Comparison of ENCODE assay signal across 26 cellular contexts in the genomic region with DNA sequence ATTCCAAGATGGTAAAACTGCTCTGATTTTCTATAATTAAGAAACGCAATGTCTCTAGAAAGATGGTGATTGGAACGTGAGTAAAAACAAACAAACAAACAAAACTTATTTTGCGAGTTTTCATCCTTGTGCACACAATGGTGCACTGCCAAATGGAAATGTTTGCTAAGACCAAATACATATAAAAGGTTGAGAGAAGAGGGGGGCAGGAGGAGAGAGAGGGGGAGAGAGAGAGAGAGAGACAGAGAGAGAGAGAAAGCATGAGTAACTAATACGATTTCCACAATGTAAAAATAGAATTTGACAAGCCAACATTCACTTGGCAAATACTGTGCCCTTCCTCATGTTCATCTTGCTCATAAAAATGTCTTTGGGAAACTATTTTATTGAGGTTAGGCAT.
"Had no signal": no experiment of that assay in that cellular context is flagged by ENCODE, and none has a peak within 500 bp of the region (broad histone marks: within the 10 kb centered on the region; RNA-seq: fewer than 3 reads in every experiment).

No MANE protein-coding gene starts in this region.

- H3K27ac Mint-ChIP-seq: natural killer cell treated with Interleukin-12 subunit alpha and Interleukin-12 subunit beta and Interleukin-15 and Interleukin-18, amount 100 ng/mL, for 72 hours; nephron progenitor cell; stimulated activated effector memory CD8-positive, alpha-beta T cell treated with anti-CD3 and anti-CD28 coated beads, Interleukin-12 subunit alpha, Interleukin-12 subunit beta, amount 100 ng/mL, for 72 hours; stimulated activated naive B cell treated with anti-CD40 and anti-IgM and Interleukin-4, amounts not matched to agents 10 μg/mL and 1 μg/mL and 100 μg/mL, for 72 hours; stimulated activated naive CD8-positive, alpha-beta T cell treated with anti-CD3 and anti-CD28 coated beads, Interleukin-15, Interleukin-2, amounts not matched to agents 100 ng/mL and 50 ng/mL, for 24 hours had no signal

- H3K36me3 Mint-ChIP-seq: stimulated activated effector memory CD8-positive, alpha-beta T cell treated with anti-CD3 and anti-CD28 coated beads, Interleukin-12 subunit alpha, Interleukin-12 subunit beta, amount 100 ng/mL, for 72 hours; stimulated activated naive B cell treated with anti-CD40 and anti-IgM and Interleukin-4, amounts not matched to agents 10 μg/mL and 1 μg/mL and 100 μg/mL, for 72 hours had no signal

- H3K27me3 ChIP-seq: neutrophil, pancreas, right lobe of liver, sigmoid colon, stomach, thyroid gland, tibial nerve, upper lobe of left lung, vagina had no signal

- H3K36me3 ChIP-seq: neutrophil, pancreas, right lobe of liver, sigmoid colon, stomach, thoracic aorta, thyroid gland, tibial nerve, upper lobe of left lung, vagina had no signal

- H3K27ac ChIP-seq: neutrophil, pancreas, psoas muscle, right lobe of liver, sigmoid colon, stomach, thoracic aorta, thyroid gland, tibial nerve, upper lobe of left lung, vagina had no signal

- H3K27me3 Mint-ChIP-seq: natural killer cell treated with Interleukin-12 subunit alpha and Interleukin-12 subunit beta and Interleukin-15 and Interleukin-18, amount 100 ng/mL, for 72 hours; stimulated activated naive B cell treated with anti-CD40 and anti-IgM and Interleukin-4, amounts not matched to agents 10 μg/mL and 1 μg/mL and 100 μg/mL, for 72 hours; stimulated activated naive CD8-positive, alpha-beta T cell treated with anti-CD3 and anti-CD28 coated beads, Interleukin-15, Interleukin-2, amounts not matched to agents 100 ng/mL and 50 ng/mL, for 24 hours had no signal

- H3K4me3 Mint-ChIP-seq: natural killer cell treated with Interleukin-12 subunit alpha and Interleukin-12 subunit beta and Interleukin-15 and Interleukin-18, amount 100 ng/mL, for 72 hours; nephron progenitor cell; neural crest cell; stimulated activated effector memory CD8-positive, alpha-beta T cell treated with anti-CD3 and anti-CD28 coated beads, Interleukin-12 subunit alpha, Interleukin-12 subunit beta, amount 100 ng/mL, for 72 hours; stimulated activated naive B cell treated with anti-CD40 and anti-IgM and Interleukin-4, amounts not matched to agents 10 μg/mL and 1 μg/mL and 100 μg/mL, for 72 hours; stimulated activated naive CD8-positive, alpha-beta T cell treated with anti-CD3 and anti-CD28 coated beads, Interleukin-15, Interleukin-2, amounts not matched to agents 100 ng/mL and 50 ng/mL, for 24 hours had no signal

- H3K4me1 ChIP-seq: pancreas, psoas muscle, right lobe of liver, sigmoid colon, stomach, thyroid gland, tibial nerve, upper lobe of left lung, vagina had no signal

- H3K4me1 Mint-ChIP-seq: nephron progenitor cell; neural crest cell; stimulated activated effector memory CD8-positive, alpha-beta T cell treated with anti-CD3 and anti-CD28 coated beads, Interleukin-12 subunit alpha, Interleukin-12 subunit beta, amount 100 ng/mL, for 72 hours; stimulated activated naive B cell treated with anti-CD40 and anti-IgM and Interleukin-4, amounts not matched to agents 10 μg/mL and 1 μg/mL and 100 μg/mL, for 72 hours had no signal

- H3K4me3 ChIP-seq: pancreas, psoas muscle, right lobe of liver, sigmoid colon, stomach, thoracic aorta, thyroid gland, tibial nerve, upper lobe of left lung, vagina had no signal

- H3K9me3 ChIP-seq: neutrophil, pancreas, psoas muscle, right lobe of liver, sigmoid colon, thoracic aorta, thyroid gland, vagina had no signal

- DNase-seq: nephron progenitor cell; nucleus accumbens; pancreas; psoas muscle; right cardiac atrium; right lobe of liver; sigmoid colon; small intestine; stimulated activated CD4-positive, alpha-beta T cell treated with anti-CD3 and anti-CD28 coated beads, Interleukin-15, amount 100 ng/mL, for 24 hours; stimulated activated CD4-positive, alpha-beta T cell treated with anti-CD3 and anti-CD28 coated beads, Interleukin-2, amount 100 ng/mL, for 24 hours; stimulated activated CD4-positive, alpha-beta T cell treated with anti-CD3 and anti-CD28 coated beads, Interleukin-2, amount 100 ng/mL, for 48 hours; stimulated activated CD4-positive, alpha-beta T cell treated with anti-CD3 and anti-CD28 coated beads, Interleukin-4, amount 100 ng/mL, for 24 hours; stimulated activated naive B cell treated with anti-CD40 and anti-IgM and Interleukin-4, amounts not matched to agents 10 μg/mL and 1 μg/mL and 100 μg/mL, for 72 hours; stimulated activated naive CD4-positive, alpha-beta T cell treated with Interleukin-2 at 50 U/mL for 16 hours; stomach; thyroid gland; trophoblast cell; upper lobe of left lung had no signal
